ENCODE assay signal across 1 cellular context in the genomic region with DNA sequence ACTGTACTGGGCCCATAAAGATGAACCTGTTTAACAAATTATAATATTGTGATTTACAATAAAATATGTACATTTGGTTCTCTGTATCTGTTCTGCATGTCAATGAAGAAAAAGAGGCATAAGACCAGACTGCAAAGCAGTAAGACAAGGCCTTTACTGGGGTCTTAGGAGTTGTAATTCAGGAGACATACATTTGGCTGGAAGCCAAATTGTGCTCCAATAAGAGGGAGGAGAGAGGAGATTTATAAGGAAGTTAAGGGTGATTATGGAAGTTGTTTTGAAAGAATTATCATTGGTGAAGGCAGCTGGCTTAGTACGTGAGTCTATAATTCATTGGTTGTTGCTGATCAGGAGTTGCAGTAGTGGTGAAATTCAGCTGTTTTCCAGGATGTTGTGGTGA.
TF ChIP-seq lines count a peak whose summit lies in the region.

No MANE protein-coding gene starts in this region.

TF ChIP-seq in HepG2, 621 proteins besides CTCF, POLR2A, EP300 and RAD21:
- TF ChIP-seq SETDB1 (CRISPR knock-in tag; IDR thresholded peaks at IDR 0.05; ENCODE audit: borderline replicate concordance) (no peak), ZC3H13 (CRISPR knock-in tag; IDR thresholded peaks at IDR 0.05) (no peak), HNF4A (CRISPR knock-in tag; IDR thresholded peaks at IDR 0.05) (0 out of 2 replicates have a peak, but pooled peaks have one; percentile 6), MYPOP (CRISPR knock-in tag; IDR thresholded peaks at IDR 0.05) (no peak), LCORL (IDR thresholded peaks at IDR 0.05) (peak; percentile 60), LCORL (CRISPR knock-in tag; IDR thresholded peaks at IDR 0.05) (no peak), NR3C1 (CRISPR knock-in tag; IDR thresholded peaks at IDR 0.05) (no peak), PRDM15 (CRISPR knock-in tag; IDR thresholded peaks at IDR 0.05) (no peak)
- TF ChIP-seq, protein P1, sequence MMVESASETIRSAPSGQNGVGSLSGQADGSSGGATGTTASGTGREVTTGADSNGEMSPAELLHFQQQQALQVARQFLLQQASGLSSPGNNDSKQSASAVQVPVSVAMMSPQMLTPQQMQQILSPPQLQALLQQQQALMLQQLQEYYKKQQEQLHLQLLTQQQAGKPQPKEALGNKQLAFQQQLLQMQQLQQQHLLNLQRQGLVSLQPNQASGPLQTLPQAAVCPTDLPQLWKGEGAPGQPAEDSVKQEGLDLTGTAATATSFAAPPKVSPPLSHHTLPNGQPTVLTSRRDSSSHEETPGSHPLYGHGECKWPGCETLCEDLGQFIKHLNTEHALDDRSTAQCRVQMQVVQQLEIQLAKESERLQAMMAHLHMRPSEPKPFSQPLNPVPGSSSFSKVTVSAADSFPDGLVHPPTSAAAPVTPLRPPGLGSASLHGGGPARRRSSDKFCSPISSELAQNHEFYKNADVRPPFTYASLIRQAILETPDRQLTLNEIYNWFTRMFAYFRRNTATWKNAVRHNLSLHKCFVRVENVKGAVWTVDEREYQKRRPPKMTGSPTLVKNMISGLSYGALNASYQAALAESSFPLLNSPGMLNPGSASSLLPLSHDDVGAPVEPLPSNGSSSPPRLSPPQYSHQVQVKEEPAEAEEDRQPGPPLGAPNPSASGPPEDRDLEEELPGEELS (CRISPR knock-in tag; IDR thresholded peaks at IDR 0.05), result no peak
